In genomic region chr11:76627541-76628082, GRCh38 we compare ENCODE assay signal across 13 cellular contexts. TPM values are rescaled to one million over a fixed set of nuclear protein-coding genes. Genes with fewer than 3 reads are reported as not detected.
DNase-seq lines count a peak whose midpoint lies in the region; ATAC-seq and TF ChIP-seq lines count a peak whose summit lies in the region.
"Had no signal": no experiment of that assay in that cellular context is flagged by ENCODE, and none has a peak within 500 bp of the region (broad histone marks: within the 10 kb centered on the region; RNA-seq: fewer than 3 reads in every experiment).

No MANE protein-coding gene starts in this region.

- peaks cover 53% of the 10 kb centered on the region for H3K4me1 Mint-ChIP-seq in activated CD8-positive, alpha-beta memory T cell treated with anti-CD3 and anti-CD28 coated beads, Interleukin-2, amount 10 ng/mL, durations not matched to agents 7 days and 5 days
- H3K4me1 Mint-ChIP-seq in activated naive CD8-positive, alpha-beta T cell treated with anti-CD3 and anti-CD28 coated beads, Interleukin-2, amount 50 U/mL, for 24 hours: peaks cover 72% of the 10 kb centered on the region
- H3K4me1 Mint-ChIP-seq in stimulated activated naive B cell treated with anti-CD40 and anti-IgM and Interleukin-4, amounts not matched to agents 10 μg/mL and 1 μg/mL and 100 μg/mL, for 72 hours: peaks cover 67 to 98% of the 10 kb centered on the region in 2 donors

- no peak for TF ChIP-seq POLR2A in GM18505 (IDR thresholded peaks at IDR 0.05; ENCODE audit: borderline replicate concordance, extremely low read depth, insufficient read depth, insufficient read length)

- no peak for DNase-seq in activated CD8-positive, alpha-beta memory T cell treated with anti-CD3 and anti-CD28 coated beads, Interleukin-2, amount 10 ng/mL, durations not matched to agents 7 days and 5 days
- no peak for DNase-seq in activated CD8-positive, alpha-beta memory T cell treated with anti-CD3 and anti-CD28 coated beads, Interleukin-2, amount 50 U/mL, for 4 hours
- DNase-seq in MV-4-11 (lab: John Stamatoyannopoulos, UW): peak; percentile 8
- peak; percentile 52 for DNase-seq in activated naive CD8-positive, alpha-beta T cell treated with anti-CD3 and anti-CD28 coated beads, Interleukin-2, amount 50 U/mL, for 24 hours
- DNase-seq in stimulated activated naive B cell treated with anti-CD40 and anti-IgM and Interleukin-4, amounts not matched to agents 10 μg/mL and 1 μg/mL and 100 μg/mL, for 72 hours: peak; percentile 46
- DNase-seq in activated effector memory CD4-positive, alpha-beta T cell treated with anti-CD3 and anti-CD28 coated beads, Interleukin-2, amount 50 U/mL, for 16 hours: no peak
- DNase-seq: central memory CD4-positive, alpha-beta T cell; MG63; NCI-H774; testis had no signal

- peaks cover 7% of the 10 kb centered on the region for H3K9me3 Mint-ChIP-seq in activated CD8-positive, alpha-beta memory T cell treated with anti-CD3 and anti-CD28 coated beads, Interleukin-2, amount 10 ng/mL, durations not matched to agents 7 days and 5 days (ENCODE audit: low read depth)
- H3K9me3 Mint-ChIP-seq in activated naive CD8-positive, alpha-beta T cell treated with anti-CD3 and anti-CD28 coated beads, Interleukin-2, amount 50 U/mL, for 24 hours: peaks cover 18% of the 10 kb centered on the region
- H3K9me3 Mint-ChIP-seq in stimulated activated naive B cell treated with anti-CD40 and anti-IgM and Interleukin-4, amounts not matched to agents 10 μg/mL and 1 μg/mL and 100 μg/mL, for 72 hours: peaks cover 10 to 11% of the 10 kb centered on the region in 2 donors

- H3K36me3 Mint-ChIP-seq in activated CD8-positive, alpha-beta memory T cell treated with anti-CD3 and anti-CD28 coated beads, Interleukin-2, amount 10 ng/mL, durations not matched to agents 7 days and 5 days: peaks cover 11% of the 10 kb centered on the region
- H3K36me3 Mint-ChIP-seq in activated naive CD8-positive, alpha-beta T cell treated with anti-CD3 and anti-CD28 coated beads, Interleukin-2, amount 50 U/mL, for 24 hours (ENCODE audit: low read depth): peaks cover 17% of the 10 kb centered on the region
- peaks cover 36 to 61% of the 10 kb centered on the region in 2 donors for H3K36me3 Mint-ChIP-seq in stimulated activated naive B cell treated with anti-CD40 and anti-IgM and Interleukin-4, amounts not matched to agents 10 μg/mL and 1 μg/mL and 100 μg/mL, for 72 hours

- H3K27me3 Mint-ChIP-seq in activated CD8-positive, alpha-beta memory T cell treated with anti-CD3 and anti-CD28 coated beads, Interleukin-2, amount 10 ng/mL, durations not matched to agents 7 days and 5 days: peaks cover 27% of the 10 kb centered on the region
- H3K27me3 Mint-ChIP-seq in activated naive CD8-positive, alpha-beta T cell treated with anti-CD3 and anti-CD28 coated beads, Interleukin-2, amount 50 U/mL, for 24 hours: peaks cover 9% of the 10 kb centered on the region
- H3K27me3 Mint-ChIP-seq in stimulated activated naive B cell treated with anti-CD40 and anti-IgM and Interleukin-4, amounts not matched to agents 10 μg/mL and 1 μg/mL and 100 μg/mL, for 72 hours: peaks cover 0 to 5% of the 10 kb centered on the region in 2 donors
- H3K27me3 Mint-ChIP-seq: progenitor cell of endocrine pancreas had no signal

- CTCF ChIA-PET in activated CD8-positive, alpha-beta memory T cell treated with anti-CD3 and anti-CD28 coated beads, Interleukin-2, amount 10 ng/mL, durations not matched to agents 7 days and 5 days (lab: Charles Lee): interaction anchor here (1.1 kb wide), 1 partner anchor 94 kb away, joined by 3 read pairs; no protein-coding TSS in a partner anchor

- no peak overlapping the region for H3K4me3 Mint-ChIP-seq in activated CD8-positive, alpha-beta memory T cell treated with anti-CD3 and anti-CD28 coated beads, Interleukin-2, amount 10 ng/mL, durations not matched to agents 7 days and 5 days
- peak overlapping the region; percentile 69 for H3K4me3 Mint-ChIP-seq in activated naive CD8-positive, alpha-beta T cell treated with anti-CD3 and anti-CD28 coated beads, Interleukin-2, amount 50 U/mL, for 24 hours
- H3K4me3 Mint-ChIP-seq in stimulated activated naive B cell treated with anti-CD40 and anti-IgM and Interleukin-4, amounts not matched to agents 10 μg/mL and 1 μg/mL and 100 μg/mL, for 72 hours: peak overlapping the region; percentile 86 to 91

- H3K27ac Mint-ChIP-seq in activated CD8-positive, alpha-beta memory T cell treated with anti-CD3 and anti-CD28 coated beads, Interleukin-2, amount 10 ng/mL, durations not matched to agents 7 days and 5 days: peak overlapping the region; percentile 68
- H3K27ac Mint-ChIP-seq in activated naive CD8-positive, alpha-beta T cell treated with anti-CD3 and anti-CD28 coated beads, Interleukin-2, amount 50 U/mL, for 24 hours: peak overlapping the region; percentile 89
- peak overlapping the region; percentile 99 for H3K27ac Mint-ChIP-seq in stimulated activated naive B cell treated with anti-CD40 and anti-IgM and Interleukin-4, amounts not matched to agents 10 μg/mL and 1 μg/mL and 100 μg/mL, for 72 hours
- H3K27ac Mint-ChIP-seq: progenitor cell of endocrine pancreas had no signal

- ATAC-seq in activated CD8-positive, alpha-beta memory T cell treated with anti-CD3 and anti-CD28 coated beads, Interleukin-2, amount 10 ng/mL, durations not matched to agents 7 days and 5 days: no peak
- no peak for ATAC-seq in activated naive CD8-positive, alpha-beta T cell treated with anti-CD3 and anti-CD28 coated beads, Interleukin-2, amount 50 U/mL, for 24 hours
- ATAC-seq in stimulated activated naive B cell treated with anti-CD40 and anti-IgM and Interleukin-4, amounts not matched to agents 10 μg/mL and 1 μg/mL and 100 μg/mL, for 72 hours (replicated peaks): peak; percentile 7 to 8
- ATAC-seq in HG03432 (IDR thresholded peaks at IDR 0.05; ENCODE audit: unreplicated experiment) (no peak), GM18505 (IDR thresholded peaks at IDR 0.05; ENCODE audit: unreplicated experiment) (no peak)

RNA-seq across cellular contexts. Expression of gene LRRC32, which starts 42.9 kb away (rescaled TPM):
- 1 to 10 TPM in 1 of 2 experiments, under 1 TPM in 1; 0.32 to 4.7 TPM for total RNA-seq in activated CD8-positive, alpha-beta memory T cell treated with anti-CD3 and anti-CD28 coated beads, Interleukin-2, amount 10 ng/mL, durations not matched to agents 7 days and 5 days

Comparison
In these comparisons a context has a peak if more than half of its experiments do, and no peak if none do; other contexts are left out.
1. ATAC-seq: peak in stimulated activated naive B cell treated with anti-CD40 and anti-IgM and Interleukin-4, amounts not matched to agents 10 μg/mL and 1 μg/mL and 100 μg/mL, for 72 hours (2 of 2); none in activated CD8-positive, alpha-beta memory T cell treated with anti-CD3 and anti-CD28 coated beads, Interleukin-2, amount 10 ng/mL, durations not matched to agents 7 days and 5 days (single experiment), activated naive CD8-positive, alpha-beta T cell treated with anti-CD3 and anti-CD28 coated beads, Interleukin-2, amount 50 U/mL, for 24 hours (single experiment), HG03432 (single experiment) and GM18505 (single experiment).
2. DNase-seq: peak in MV-4-11 (single experiment), activated naive CD8-positive, alpha-beta T cell treated with anti-CD3 and anti-CD28 coated beads, Interleukin-2, amount 50 U/mL, for 24 hours (single experiment) and stimulated activated naive B cell treated with anti-CD40 and anti-IgM and Interleukin-4, amounts not matched to agents 10 μg/mL and 1 μg/mL and 100 μg/mL, for 72 hours (single experiment); none in activated CD8-positive, alpha-beta memory T cell treated with anti-CD3 and anti-CD28 coated beads, Interleukin-2, amount 10 ng/mL, durations not matched to agents 7 days and 5 days (single experiment), activated CD8-positive, alpha-beta memory T cell treated with anti-CD3 and anti-CD28 coated beads, Interleukin-2, amount 50 U/mL, for 4 hours (single experiment) and activated effector memory CD4-positive, alpha-beta T cell treated with anti-CD3 and anti-CD28 coated beads, Interleukin-2, amount 50 U/mL, for 16 hours (single experiment).
3. Peak in every context shown above with its lines, with median percentiles within 50 percentile points of each other: H3K27ac Mint-ChIP-seq.